In genomic region chr4:131613086-131613823, GRCh38 we compare ENCODE assay signal across 16 cellular contexts.
DNase-seq lines count a peak whose midpoint lies in the region; ATAC-seq and TF ChIP-seq lines count a peak whose summit lies in the region.
"Had no signal": no experiment of that assay in that cellular context is flagged by ENCODE, and none has a peak within 500 bp of the region (broad histone marks: within the 10 kb centered on the region; RNA-seq: fewer than 3 reads in every experiment).

No MANE protein-coding gene starts in this region.

- H3K9me3 Mint-ChIP-seq in natural killer cell treated with Interleukin-12 subunit alpha and Interleukin-12 subunit beta and Interleukin-15 and Interleukin-18, amount 100 ng/mL, for 72 hours, result peaks cover 4% of the 10 kb centered on the region

- no peak overlapping the region for H3K14ac ChIP-seq in IMR-90 (replicated peaks; ENCODE audit: low read depth, low read length)

- peak overlapping the region; percentile 26; the same call in 1 of the 2 replicates for H2BK120ac ChIP-seq in IMR-90 (ENCODE audit: low read depth, low read length)

- intact Hi-C loops in IMR-90 (cut with micrococcal nuclease), result no loop called here

- in situ Hi-C loops in IMR-90 (cut with MboI; ENCODE audit: low sequenced_read_pairs), result no loop called here

- no peak overlapping the region for H2BK20ac ChIP-seq in IMR-90 (ENCODE audit: low read depth, low read length)

- no peak overlapping the region for H3K27ac ChIP-seq in IMR-90 (ENCODE audit: insufficient read depth, low read length)
- H3K27ac ChIP-seq: vagina had no signal

- no peaks in the 10 kb centered on the region for H3K79me1 ChIP-seq in IMR-90 (ENCODE audit: low read depth in 1 of 2, low read length in 2 of 2)

- H3K4me1 Mint-ChIP-seq in natural killer cell treated with Interleukin-12 subunit alpha and Interleukin-12 subunit beta and Interleukin-15 and Interleukin-18, amount 100 ng/mL, for 72 hours (ENCODE audit: low read depth in 2 of 2), result no peaks in the 10 kb centered on the region
- H3K4me1 Mint-ChIP-seq: activated CD4-positive, alpha-beta memory T cell treated with anti-CD3 and anti-CD28 coated beads, Interleukin-2, amount 10 ng/mL, durations not matched to agents 7 days and 5 days; memory B cell had no signal

- dilution Hi-C loops in IMR-90 (cut with HindIII; ENCODE audit: low sequenced_read_pairs, unreplicated experiment), result no loop called here

- H3K4me1 ChIP-seq in IMR-90 (ENCODE audit: control insufficient read depth, insufficient read depth, low read length), result no peaks in the 10 kb centered on the region
- H3K4me1 ChIP-seq: vagina had no signal

- WGBS in IMR-90 (ENCODE audit: extremely low coverage in 2 of 2, insufficient read length in 1 of 2), 2 experiments, result no CpG with 5 or more reads among the region's 5 CpGs

- ATAC-seq in GM18858 (IDR thresholded peaks at IDR 0.05; ENCODE audit: unreplicated experiment) (peak; percentile 26), GM21526 (IDR thresholded peaks at IDR 0.05; ENCODE audit: low FRiP score, unreplicated experiment) (peak; percentile 36), HG03060 (IDR thresholded peaks at IDR 0.05; ENCODE audit: low read depth, unreplicated experiment) (peak; percentile 16), IMR-90 (ENCODE audit: low read depth) (no peak), HG03097 (IDR thresholded peaks at IDR 0.05; ENCODE audit: low FRiP score, unreplicated experiment) (no peak)
- ATAC-seq in natural killer cell treated with Interleukin-12 subunit alpha and Interleukin-12 subunit beta and Interleukin-15 and Interleukin-18, amount 100 ng/mL, for 72 hours, result no peak
- ATAC-seq: Right ventricle myocardium inferior had no signal

- no peaks in the 10 kb centered on the region for H3K9me3 ChIP-seq in IMR-90 (ENCODE audit: control insufficient read depth, insufficient read depth, low read length)
- H3K9me3 ChIP-seq: vagina had no signal

- H3K9ac ChIP-seq in IMR-90 (ENCODE audit: low read depth, low read length), result no peak overlapping the region

- H3K36me3 Mint-ChIP-seq in natural killer cell treated with Interleukin-12 subunit alpha and Interleukin-12 subunit beta and Interleukin-15 and Interleukin-18, amount 100 ng/mL, for 72 hours, result peaks cover 4% of the 10 kb centered on the region
- H3K36me3 Mint-ChIP-seq: memory B cell had no signal

- no peak overlapping the region for H3K4me2 ChIP-seq in IMR-90 (ENCODE audit: low read depth, low read length)

- no peak for TF ChIP-seq CTCF in IMR-90 (conservative IDR thresholded peaks at IDR 0.05; ENCODE audit: low read depth, low read length)

- no peak overlapping the region for H3K4me3 ChIP-seq in IMR-90 (ENCODE audit: insufficient read depth, low read depth, low read length)
- H3K4me3 ChIP-seq: vagina had no signal

- no peaks in the 10 kb centered on the region for H4K20me1 ChIP-seq in IMR-90 (ENCODE audit: insufficient read depth, low read length)

- no peak overlapping the region for H2BK15ac ChIP-seq in IMR-90 (ENCODE audit: low read depth, low read length)

- H3K9me1 ChIP-seq in IMR-90 (ENCODE audit: insufficient read depth, low read length), result no peaks in the 10 kb centered on the region

- H3K23ac ChIP-seq in IMR-90 (ENCODE audit: low read depth, low read length), result no peak overlapping the region

- H3K27ac Mint-ChIP-seq in natural killer cell treated with Interleukin-12 subunit alpha and Interleukin-12 subunit beta and Interleukin-15 and Interleukin-18, amount 100 ng/mL, for 72 hours, result no peak overlapping the region
- H3K27ac Mint-ChIP-seq: activated CD4-positive, alpha-beta memory T cell treated with anti-CD3 and anti-CD28 coated beads, Interleukin-2, amount 10 ng/mL, durations not matched to agents 7 days and 5 days; memory B cell; stimulated activated naive CD8-positive, alpha-beta T cell treated with anti-CD3 and anti-CD28 coated beads, Interleukin-15, Interleukin-2, amounts not matched to agents 100 ng/mL and 50 ng/mL, for 24 hours had no signal

- POLR2A ChIA-PET in IMR-90 (lab: Charles Lee; ENCODE audit: unreplicated experiment), result no interaction called here

- H3K4ac ChIP-seq in IMR-90 (ENCODE audit: low read depth, low read length), result no peak overlapping the region

- no TSS peak for BruUV-seq in IMR-90 (replicated peaks; lab: Mats Ljungman, UMichigan)

- H3K18ac ChIP-seq in IMR-90 (ENCODE audit: low read depth, low read length), result no peak overlapping the region

- no peak overlapping the region for H2BK5ac ChIP-seq in IMR-90 (ENCODE audit: low read depth, low read length, poor library complexity, severe bottlenecking)

- no peak for TF ChIP-seq RAD21 in IMR-90 (IDR thresholded peaks at IDR 0.05; ENCODE audit: low read length)

- H3K27me3 ChIP-seq in IMR-90 (ENCODE audit: control insufficient read depth, insufficient read depth, low read length), result no peaks in the 10 kb centered on the region
- H3K27me3 ChIP-seq: vagina had no signal

- CTCF ChIA-PET in IMR-90 (lab: Yijun Ruan, JAX), result no interaction called here

- no peaks in the 10 kb centered on the region for H3K36me3 ChIP-seq in IMR-90 (ENCODE audit: control insufficient read depth, insufficient read depth, low read length)
- H3K36me3 ChIP-seq: vagina had no signal

- no peak overlapping the region for H4K91ac ChIP-seq in IMR-90 (ENCODE audit: insufficient read depth, low read depth, low read length)

- no peak overlapping the region for H2AFZ ChIP-seq in IMR-90 (replicated peaks; ENCODE audit: low read length, poor library complexity)

- DNase-seq in IMR-90 (peak; percentile 1), retina (no peak)
- DNase-seq in natural killer cell treated with Interleukin-12 subunit alpha and Interleukin-12 subunit beta and Interleukin-15 and Interleukin-18, amount 100 ng/mL, for 72 hours (ENCODE audit: low spot score), result no peak
- DNase-seq in activated CD4-positive, alpha-beta T cell treated with anti-CD3 and anti-CD28 coated beads, Interleukin-2, amount 50 U/mL, for 1 hour, result no peak
- DNase-seq: activated CD4-positive, alpha-beta memory T cell treated with anti-CD3 and anti-CD28 coated beads, Interleukin-2, amount 10 ng/mL, durations not matched to agents 7 days and 5 days; Karpas-422; NCI-H2081 treated with DMSO at 0.1 percent for 48 hours; NCI-H774 had no signal

- H2AK9ac ChIP-seq in IMR-90 (replicated peaks; ENCODE audit: low read depth, low read length, poor library complexity), result no peak overlapping the region

- no peak for TF ChIP-seq POLR2A in IMR-90 (IDR thresholded peaks at IDR 0.05; ENCODE audit: low read depth, low read length)

- H3K4me3 Mint-ChIP-seq in natural killer cell treated with Interleukin-12 subunit alpha and Interleukin-12 subunit beta and Interleukin-15 and Interleukin-18, amount 100 ng/mL, for 72 hours, result no peak overlapping the region
- H3K4me3 Mint-ChIP-seq: activated CD4-positive, alpha-beta memory T cell treated with anti-CD3 and anti-CD28 coated beads, Interleukin-2, amount 10 ng/mL, durations not matched to agents 7 days and 5 days; memory B cell; stimulated activated naive CD8-positive, alpha-beta T cell treated with anti-CD3 and anti-CD28 coated beads, Interleukin-15, Interleukin-2, amounts not matched to agents 100 ng/mL and 50 ng/mL, for 24 hours had no signal

- no peak overlapping the region for H2AK5ac ChIP-seq in IMR-90 (ENCODE audit: low read depth, low read length)

- no peak overlapping the region for H4K5ac ChIP-seq in IMR-90 (ENCODE audit: low read depth, low read length)

- no peak overlapping the region for H4K8ac ChIP-seq in IMR-90 (ENCODE audit: low read depth in 2 of 2, low read length in 2 of 2)

- H3K56ac ChIP-seq in IMR-90 (ENCODE audit: extremely low read depth, insufficient read depth, low read length), result no peak overlapping the region

- H3K27me3 Mint-ChIP-seq in natural killer cell treated with Interleukin-12 subunit alpha and Interleukin-12 subunit beta and Interleukin-15 and Interleukin-18, amount 100 ng/mL, for 72 hours, result no peaks in the 10 kb centered on the region
- H3K27me3 Mint-ChIP-seq: activated CD4-positive, alpha-beta memory T cell treated with anti-CD3 and anti-CD28 coated beads, Interleukin-2, amount 10 ng/mL, durations not matched to agents 7 days and 5 days; memory B cell; stimulated activated naive CD8-positive, alpha-beta T cell treated with anti-CD3 and anti-CD28 coated beads, Interleukin-15, Interleukin-2, amounts not matched to agents 100 ng/mL and 50 ng/mL, for 24 hours had no signal

TF ChIP-seq in IMR-90, 13 proteins besides CTCF, POLR2A, EP300 and RAD21:
- TF ChIP-seq SMC3 (IDR thresholded peaks at IDR 0.05; ENCODE audit: low read depth, low read length) (no peak), USF2 (IDR thresholded peaks at IDR 0.05; ENCODE audit: low read depth, low read length) (no peak), MXI1 (IDR thresholded peaks at IDR 0.05; ENCODE audit: borderline replicate concordance, low read depth, low read length) (no peak), RCOR1 (IDR thresholded peaks at IDR 0.05; ENCODE audit: insufficient replicate concordance, low read length) (no peak), CEBPB (IDR thresholded peaks at IDR 0.05; ENCODE audit: low read depth, low read length) (no peak), MAZ (IDR thresholded peaks at IDR 0.05; ENCODE audit: borderline replicate concordance, low read depth, low read length) (no peak), BHLHE40 (IDR thresholded peaks at IDR 0.05; ENCODE audit: low read depth, low read length) (no peak), NFE2L2 (IDR thresholded peaks at IDR 0.05; ENCODE audit: low read depth, low read length) (no peak), MAFK (IDR thresholded peaks at IDR 0.05; ENCODE audit: low read depth, low read length) (no peak), FOS (IDR thresholded peaks at IDR 0.05; ENCODE audit: low read depth, low read length) (no peak), RFX5 (IDR thresholded peaks at IDR 0.05; ENCODE audit: low read depth, low read length) (no peak), CHD1 (IDR thresholded peaks at IDR 0.05; ENCODE audit: low read depth, low read length) (no peak)
- TF ChIP-seq, protein P1, sequence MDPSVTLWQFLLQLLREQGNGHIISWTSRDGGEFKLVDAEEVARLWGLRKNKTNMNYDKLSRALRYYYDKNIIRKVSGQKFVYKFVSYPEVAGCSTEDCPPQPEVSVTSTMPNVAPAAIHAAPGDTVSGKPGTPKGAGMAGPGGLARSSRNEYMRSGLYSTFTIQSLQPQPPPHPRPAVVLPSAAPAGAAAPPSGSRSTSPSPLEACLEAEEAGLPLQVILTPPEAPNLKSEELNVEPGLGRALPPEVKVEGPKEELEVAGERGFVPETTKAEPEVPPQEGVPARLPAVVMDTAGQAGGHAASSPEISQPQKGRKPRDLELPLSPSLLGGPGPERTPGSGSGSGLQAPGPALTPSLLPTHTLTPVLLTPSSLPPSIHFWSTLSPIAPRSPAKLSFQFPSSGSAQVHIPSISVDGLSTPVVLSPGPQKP (IDR thresholded peaks at IDR 0.05; ENCODE audit: borderline replicate concordance, low read depth, low read length), result no peak

Comparison
In these comparisons a context has a peak if more than half of its experiments do, and no peak if none do; other contexts are left out.
1. ATAC-seq: peak in GM18858 (single experiment), GM21526 (single experiment) and HG03060 (single experiment); none in IMR-90 (single experiment), natural killer cell treated with Interleukin-12 subunit alpha and Interleukin-12 subunit beta and Interleukin-15 and Interleukin-18, amount 100 ng/mL, for 72 hours (0 of 2) and HG03097 (single experiment).